ENCODE assay signal across 18 cellular contexts in the genomic region with DNA sequence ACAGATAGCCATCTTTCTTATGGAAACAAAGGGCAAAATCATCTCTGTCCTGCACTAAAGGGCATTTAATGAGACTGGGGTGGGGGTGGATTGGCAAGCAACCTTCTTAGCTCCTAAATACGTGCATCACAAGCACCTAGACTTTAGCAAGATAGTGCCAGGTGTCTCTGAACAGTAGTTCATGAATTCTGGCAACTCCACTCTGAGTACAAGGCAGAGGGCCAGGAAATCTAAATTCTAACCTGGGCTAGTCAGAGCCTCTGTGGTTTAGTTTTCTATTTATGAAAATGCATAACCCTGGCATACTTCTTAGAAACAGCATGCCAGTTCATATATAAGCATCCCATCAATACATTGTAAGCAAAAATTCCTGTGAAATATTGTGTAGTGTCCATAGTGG.
"Had no signal": no experiment of that assay in that cellular context is flagged by ENCODE, and none has a peak within 500 bp of the region (broad histone marks: within the 10 kb centered on the region; RNA-seq: fewer than 3 reads in every experiment).

No MANE protein-coding gene starts in this region.

- H3K27me3 ChIP-seq: brain microvascular endothelial cell had no signal

- H3K27ac ChIP-seq: brain microvascular endothelial cell, VCaP had no signal

- FAIRE-seq: endometrium, frontal cortex had no signal

- ATAC-seq: activated CD8-positive, alpha-beta T cell treated with anti-CD3 and anti-CD28 coated beads, Interleukin-2, amount 10 ng/mL, durations not matched to agents 7 days and 5 days; esophagus mucosa; naive thymus-derived CD8-positive, alpha-beta T cell; stimulated activated naive CD8-positive, alpha-beta T cell treated with anti-CD3 and anti-CD28 coated beads, Interleukin-15, Interleukin-2, amounts not matched to agents 100 U/mL and 50 U/mL, for 24 hours had no signal

- DNase-seq: activated CD4-positive, alpha-beta T cell treated with anti-CD3 and anti-CD28 coated beads, Interleukin-2, amount 50 U/mL, for 1 hour; activated CD4-positive, CD25-positive, alpha-beta regulatory T cell treated with anti-CD3 and anti-CD28 coated beads, Interleukin-2, amount 50 U/mL, for 72 hours; activated CD8-positive, alpha-beta T cell treated with anti-CD3 and anti-CD28 coated beads, Interleukin-2, amount 10 ng/mL, durations not matched to agents 7 days and 5 days; activated gamma-delta T cell; aorta; caudate nucleus; effector CD4-positive, alpha-beta T cell; hippocampal formation; naive thymus-derived CD8-positive, alpha-beta T cell; retina; stimulated activated CD4-positive, alpha-beta T cell treated with anti-CD3 and anti-CD28 coated beads, Interleukin-12 subunit alpha, Interleukin-12 subunit beta, amount 100 ng/mL, for 4 hours; stimulated activated CD4-positive, alpha-beta T cell treated with anti-CD3 and anti-CD28 coated beads, Interleukin-4, amount 100 ng/mL, for 4 hours; stimulated activated naive CD8-positive, alpha-beta T cell treated with anti-CD3 and anti-CD28 coated beads, Interleukin-15, Interleukin-2, amounts not matched to agents 100 U/mL and 50 U/mL, for 24 hours had no signal

- H3K36me3 ChIP-seq: brain microvascular endothelial cell had no signal
